In genomic region chr14:53375573-53375972, GRCh38 we compare ENCODE assay signal across 15 cellular contexts.
DNase-seq lines count a peak whose midpoint lies in the region; ATAC-seq and TF ChIP-seq lines count a peak whose summit lies in the region.
"Had no signal": no experiment of that assay in that cellular context is flagged by ENCODE, and none has a peak within 500 bp of the region (broad histone marks: within the 10 kb centered on the region; RNA-seq: fewer than 3 reads in every experiment).

No MANE protein-coding gene starts in this region.

- intact Hi-C loops in left ventricle myocardium inferior (cut with micrococcal nuclease), result no loop called here
- intact Hi-C loops in thyroid gland (cut with DNase I), result no loop called here

- no peaks in the 10 kb centered on the region for H3K79me2 ChIP-seq in GM23338 (replicated peaks; ENCODE audit: insufficient read depth)

- no peaks in the 10 kb centered on the region; the same call in 2 of the 3 replicates for H3K4me1 Mint-ChIP-seq in GM23338
- peaks cover 6% of the 10 kb centered on the region for H3K4me1 Mint-ChIP-seq in stimulated activated naive CD8-positive, alpha-beta T cell treated with anti-CD3 and anti-CD28 coated beads, Interleukin-15, amount 100 ng/mL, for 72 hours
- H3K4me1 Mint-ChIP-seq: B cell had no signal

- peak; percentile 47 for DNase-seq in DMS79 (lab: John Stamatoyannopoulos, UW)
- DNase-seq in GM23338 (ENCODE audit: low spot score), result no peak
- DNase-seq in left ventricle myocardium inferior, result no peak
- DNase-seq in thyroid gland, result peak; percentile 58 to 68
- DNase-seq in activated CD4-positive, alpha-beta T cell treated with anti-CD3 and anti-CD28 coated beads for 1 hour, result no peak
- DNase-seq in stimulated activated naive CD8-positive, alpha-beta T cell treated with anti-CD3 and anti-CD28 coated beads, Interleukin-15, amount 100 ng/mL, for 72 hours, result no peak
- DNase-seq: C1 segment of cervical spinal cord; Calu3; CD4-positive, alpha-beta T cell; DMS 273 treated with DMSO at 0.1 percent for 48 hours; EL; HCEC 1CT; HFFc6 had no signal

- no peak overlapping the region for H3K27ac Mint-ChIP-seq in GM23338
- no peak overlapping the region for H3K27ac Mint-ChIP-seq in stimulated activated naive CD8-positive, alpha-beta T cell treated with anti-CD3 and anti-CD28 coated beads, Interleukin-15, amount 100 ng/mL, for 72 hours
- H3K27ac Mint-ChIP-seq: B cell; CD4-positive, alpha-beta T cell; HFFc6 had no signal

- H3K4me2 ChIP-seq in GM23338, result no peak overlapping the region

- H3K4me3 Mint-ChIP-seq in GM23338, result no peak overlapping the region
- H3K4me3 Mint-ChIP-seq in stimulated activated naive CD8-positive, alpha-beta T cell treated with anti-CD3 and anti-CD28 coated beads, Interleukin-15, amount 100 ng/mL, for 72 hours, result no peak overlapping the region
- H3K4me3 Mint-ChIP-seq: B cell; CD4-positive, alpha-beta T cell; HFFc6 had no signal

- H3K27me3 Mint-ChIP-seq in GM23338 (ENCODE audit: insufficient read depth, low read depth, poor library complexity), result peaks cover 3% of the 10 kb centered on the region
- no peaks in the 10 kb centered on the region for H3K27me3 Mint-ChIP-seq in stimulated activated naive CD8-positive, alpha-beta T cell treated with anti-CD3 and anti-CD28 coated beads, Interleukin-15, amount 100 ng/mL, for 72 hours
- H3K27me3 Mint-ChIP-seq: CD4-positive, alpha-beta T cell had no signal

- 31 to 45% methylated on average over 3 of the region's 3 CpGs for WGBS in thyroid gland, 2 donors

- ATAC-seq in GM23338 (no peak), GM21390 (IDR thresholded peaks at IDR 0.05; ENCODE audit: unreplicated experiment) (no peak)
- ATAC-seq in stimulated activated naive CD8-positive, alpha-beta T cell treated with anti-CD3 and anti-CD28 coated beads, Interleukin-15, amount 100 ng/mL, for 72 hours, result no peak

- H3K36me3 ChIP-seq in GM23338 (ENCODE audit: insufficient read depth) (no peaks in the 10 kb centered on the region), left ventricle myocardium inferior (no peaks in the 10 kb centered on the region), thyroid gland (no peaks in the 10 kb centered on the region)

- H3K9me3 ChIP-seq in left ventricle myocardium inferior (replicated peaks) (no peaks in the 10 kb centered on the region), thyroid gland (no peaks in the 10 kb centered on the region)

- 0 out of 2 replicates have a peak overlapping the region, but pooled peaks have one; percentile 21 for H2AFZ ChIP-seq in GM23338

- TF ChIP-seq CTCF in GM23338 (conservative IDR thresholded peaks at IDR 0.05; ENCODE audit: low read depth in 2 of 2) (no peak), left ventricle myocardium inferior (IDR thresholded peaks at IDR 0.05; ENCODE audit: borderline replicate concordance) (no peak), thyroid gland (IDR thresholded peaks at IDR 0.05) (no peak)

- H3K9me2 ChIP-seq in GM23338 (ENCODE audit: insufficient read depth), result peaks cover 19% of the 10 kb centered on the region

- H3F3A ChIP-seq in GM23338 (replicated peaks; ENCODE audit: low read depth), result no peaks in the 10 kb centered on the region

- no peaks in the 10 kb centered on the region for H4K20me1 ChIP-seq in GM23338 (replicated peaks; ENCODE audit: insufficient read depth)

- 0 out of 3 replicates have a peak, but pooled peaks cover 2% of the 10 kb centered on the region for H3K36me3 Mint-ChIP-seq in GM23338 (ENCODE audit: low read depth)

- no peak for TF ChIP-seq POLR2A in thyroid gland (IDR thresholded peaks at IDR 0.05)

- H3K27ac ChIP-seq in GM23338 (ENCODE audit: low read depth) (no peak overlapping the region), left ventricle myocardium inferior (replicated peaks) (peak overlapping the region; percentile 47), thyroid gland (peak overlapping the region; percentile 69 to 86 (median 70))

- no peaks in the 10 kb centered on the region for H3K27me3 ChIP-seq in GM23338 (ENCODE audit: insufficient read depth)
- H3K27me3 ChIP-seq in left ventricle myocardium inferior (ENCODE audit: low read depth), result no peaks in the 10 kb centered on the region
- no peaks in the 10 kb centered on the region for H3K27me3 ChIP-seq in thyroid gland

- no peaks in the 10 kb centered on the region for H3K9me3 Mint-ChIP-seq in GM23338
- H3K9me3 Mint-ChIP-seq in stimulated activated naive CD8-positive, alpha-beta T cell treated with anti-CD3 and anti-CD28 coated beads, Interleukin-15, amount 100 ng/mL, for 72 hours, result peaks cover 3 to 5% of the 10 kb centered on the region in 2 donors
- H3K9me3 Mint-ChIP-seq: HFFc6 had no signal

- no peaks in the 10 kb centered on the region for H3K4me1 ChIP-seq in GM23338 (ENCODE audit: insufficient read depth)
- H3K4me1 ChIP-seq in left ventricle myocardium inferior, result peaks cover 9% of the 10 kb centered on the region
- peaks cover 17 to 22% of the 10 kb centered on the region in 2 donors for H3K4me1 ChIP-seq in thyroid gland

- no peak overlapping the region for H3K4me3 ChIP-seq in GM23338
- no peak overlapping the region for H3K4me3 ChIP-seq in left ventricle myocardium inferior
- no peak overlapping the region for H3K4me3 ChIP-seq in thyroid gland (replicated peaks in 1 of 3)

TF ChIP-seq in GM23338, 12 proteins besides CTCF, POLR2A, EP300 and RAD21 (continues in another document):
- no peak for TF ChIP-seq EZH2 (IDR thresholded peaks at IDR 0.05; ENCODE audit: low read depth, unreplicated experiment)
- TF ChIP-seq POLR2AphosphoS5 (IDR thresholded peaks at IDR 0.05; ENCODE audit: low read depth), result no peak
- TF ChIP-seq ETS1 (IDR thresholded peaks at IDR 0.05), result no peak
- TF ChIP-seq, protein P1, sequence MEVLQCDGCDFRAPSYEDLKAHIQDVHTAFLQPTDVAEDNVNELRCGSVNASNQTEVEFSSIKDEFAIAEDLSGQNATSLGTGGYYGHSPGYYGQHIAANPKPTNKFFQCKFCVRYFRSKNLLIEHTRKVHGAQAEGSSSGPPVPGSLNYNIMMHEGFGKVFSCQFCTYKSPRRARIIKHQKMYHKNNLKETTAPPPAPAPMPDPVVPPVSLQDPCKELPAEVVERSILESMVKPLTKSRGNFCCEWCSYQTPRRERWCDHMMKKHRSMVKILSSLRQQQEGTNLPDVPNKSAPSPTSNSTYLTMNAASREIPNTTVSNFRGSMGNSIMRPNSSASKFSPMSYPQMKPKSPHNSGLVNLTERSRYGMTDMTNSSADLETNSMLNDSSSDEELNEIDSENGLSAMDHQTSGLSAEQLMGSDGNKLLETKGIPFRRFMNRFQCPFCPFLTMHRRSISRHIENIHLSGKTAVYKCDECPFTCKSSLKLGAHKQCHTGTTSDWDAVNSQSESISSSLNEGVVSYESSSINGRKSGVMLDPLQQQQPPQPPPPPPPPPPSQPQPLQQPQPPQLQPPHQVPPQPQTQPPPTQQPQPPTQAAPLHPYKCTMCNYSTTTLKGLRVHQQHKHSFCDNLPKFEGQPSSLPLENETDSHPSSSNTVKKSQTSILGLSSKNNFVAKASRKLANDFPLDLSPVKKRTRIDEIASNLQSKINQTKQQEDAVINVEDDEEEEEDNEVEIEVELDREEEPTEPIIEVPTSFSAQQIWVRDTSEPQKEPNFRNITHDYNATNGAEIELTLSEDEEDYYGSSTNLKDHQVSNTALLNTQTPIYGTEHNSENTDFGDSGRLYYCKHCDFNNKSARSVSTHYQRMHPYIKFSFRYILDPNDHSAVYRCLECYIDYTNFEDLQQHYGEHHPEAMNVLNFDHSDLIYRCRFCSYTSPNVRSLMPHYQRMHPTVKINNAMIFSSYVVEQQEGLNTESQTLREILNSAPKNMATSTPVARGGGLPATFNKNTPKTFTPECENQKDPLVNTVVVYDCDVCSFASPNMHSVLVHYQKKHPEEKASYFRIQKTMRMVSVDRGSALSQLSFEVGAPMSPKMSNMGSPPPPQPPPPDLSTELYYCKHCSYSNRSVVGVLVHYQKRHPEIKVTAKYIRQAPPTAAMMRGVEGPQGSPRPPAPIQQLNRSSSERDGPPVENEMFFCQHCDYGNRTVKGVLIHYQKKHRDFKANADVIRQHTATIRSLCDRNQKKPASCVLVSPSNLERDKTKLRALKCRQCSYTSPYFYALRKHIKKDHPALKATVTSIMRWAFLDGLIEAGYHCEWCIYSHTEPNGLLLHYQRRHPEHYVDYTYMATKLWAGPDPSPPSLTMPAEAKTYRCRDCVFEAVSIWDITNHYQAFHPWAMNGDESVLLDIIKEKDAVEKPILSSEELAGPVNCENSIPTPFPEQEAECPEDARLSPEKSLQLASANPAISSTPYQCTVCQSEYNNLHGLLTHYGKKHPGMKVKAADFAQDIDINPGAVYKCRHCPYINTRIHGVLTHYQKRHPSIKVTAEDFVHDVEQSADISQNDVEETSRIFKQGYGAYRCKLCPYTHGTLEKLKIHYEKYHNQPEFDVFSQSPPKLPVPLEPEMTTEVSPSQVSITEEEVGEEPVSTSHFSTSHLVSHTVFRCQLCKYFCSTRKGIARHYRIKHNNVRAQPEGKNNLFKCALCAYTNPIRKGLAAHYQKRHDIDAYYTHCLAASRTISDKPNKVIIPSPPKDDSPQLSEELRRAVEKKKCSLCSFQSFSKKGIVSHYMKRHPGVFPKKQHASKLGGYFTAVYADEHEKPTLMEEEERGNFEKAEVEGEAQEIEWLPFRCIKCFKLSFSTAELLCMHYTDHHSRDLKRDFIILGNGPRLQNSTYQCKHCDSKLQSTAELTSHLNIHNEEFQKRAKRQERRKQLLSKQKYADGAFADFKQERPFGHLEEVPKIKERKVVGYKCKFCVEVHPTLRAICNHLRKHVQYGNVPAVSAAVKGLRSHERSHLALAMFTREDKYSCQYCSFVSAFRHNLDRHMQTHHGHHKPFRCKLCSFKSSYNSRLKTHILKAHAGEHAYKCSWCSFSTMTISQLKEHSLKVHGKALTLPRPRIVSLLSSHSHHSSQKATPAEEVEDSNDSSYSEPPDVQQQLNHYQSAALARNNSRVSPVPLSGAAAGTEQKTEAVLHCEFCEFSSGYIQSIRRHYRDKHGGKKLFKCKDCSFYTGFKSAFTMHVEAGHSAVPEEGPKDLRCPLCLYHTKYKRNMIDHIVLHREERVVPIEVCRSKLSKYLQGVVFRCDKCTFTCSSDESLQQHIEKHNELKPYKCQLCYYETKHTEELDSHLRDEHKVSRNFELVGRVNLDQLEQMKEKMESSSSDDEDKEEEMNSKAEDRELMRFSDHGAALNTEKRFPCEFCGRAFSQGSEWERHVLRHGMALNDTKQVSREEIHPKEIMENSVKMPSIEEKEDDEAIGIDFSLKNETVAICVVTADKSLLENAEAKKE (CRISPR knock-in tag; IDR thresholded peaks at IDR 0.05), result no peak
- no peak for TF ChIP-seq ZNF331 (CRISPR knock-in tag; IDR thresholded peaks at IDR 0.05; ENCODE audit: low read depth)
- no peak for TF ChIP-seq EZH2phosphoT487 (IDR thresholded peaks at IDR 0.05; ENCODE audit: unreplicated experiment)

Comparison
In these comparisons a context has a peak if more than half of its experiments do, and no peak if none do; other contexts are left out.
1. DNase-seq: peak in DMS79 (single experiment) and thyroid gland (2 of 2); none in GM23338 (single experiment), left ventricle myocardium inferior (single experiment), activated CD4-positive, alpha-beta T cell treated with anti-CD3 and anti-CD28 coated beads for 1 hour (single experiment) and stimulated activated naive CD8-positive, alpha-beta T cell treated with anti-CD3 and anti-CD28 coated beads, Interleukin-15, amount 100 ng/mL, for 72 hours (0 of 2).